ENCODE assay signal across 8 cellular contexts in genomic region chr11:36478700-36479329, GRCh38. TPM values are rescaled to one million over a fixed set of nuclear protein-coding genes. Genes with fewer than 3 reads are reported as not detected.
DNase-seq lines count a peak whose midpoint lies in the region; ATAC-seq, FAIRE-seq and TF ChIP-seq lines count a peak whose summit lies in the region.

No MANE protein-coding gene starts in this region.

- CTCF ChIA-PET in HepG2 (lab: Yijun Ruan, JAX; ENCODE audit: low intra/inter-chr PET ratio, low total read pairs): interaction anchor here (2.3 kb wide), 1 partner anchor 172 kb away, joined by 13 read pairs; no protein-coding TSS in a partner anchor

- no peaks in the 10 kb centered on the region for H3K9me2 ChIP-seq in OCI-LY1 (ENCODE audit: low read depth, low read length)

- no peaks in the 10 kb centered on the region for H4K20me1 ChIP-seq in OCI-LY1 (ENCODE audit: insufficient read depth, low read length)
- H4K20me1 ChIP-seq in HepG2 (ENCODE audit: insufficient read depth, low read length): no peaks in the 10 kb centered on the region

- H3K79me2 ChIP-seq in OCI-LY1 (ENCODE audit: insufficient read depth, low read length) (no peaks in the 10 kb centered on the region), HepG2 (ENCODE audit: insufficient read depth, low read length) (no peaks in the 10 kb centered on the region)

- H3K27ac ChIP-seq in HL-60 (replicated peaks) (no peak overlapping the region), OCI-LY1 (ENCODE audit: low read depth, low read length, poor library complexity, severe bottlenecking) (no peak overlapping the region), HepG2 (ENCODE audit: extremely low read length, insufficient read depth, low read length) (no peak overlapping the region)

- no peak for TF ChIP-seq RAD21 in HepG2 (CRISPR knock-in tag; IDR thresholded peaks at IDR 0.05)

- H3K4me1 ChIP-seq in OCI-LY1 (ENCODE audit: insufficient read depth, low read length, severe bottlenecking) (no peaks in the 10 kb centered on the region), HepG2 (ENCODE audit: insufficient read depth, low read length) (no peaks in the 10 kb centered on the region)

- TF ChIP-seq CTCF in HL-60 (IDR thresholded peaks at IDR 0.05; ENCODE audit: insufficient read depth, low read length) (peak; percentile 25), OCI-LY1 (IDR thresholded peaks at IDR 0.05; ENCODE audit: low read length) (peak; percentile 53), HepG2 (CRISPR knock-in tag; IDR thresholded peaks at IDR 0.05) (peak; percentile 61)

- no TSS peak for BruUV-seq in HepG2 (replicated peaks; lab: Mats Ljungman, UMichigan)

- no peaks in the 10 kb centered on the region for H3F3A ChIP-seq in OCI-LY1 (ENCODE audit: insufficient read depth, low read length)

- H3K36me3 ChIP-seq in OCI-LY1 (ENCODE audit: insufficient read depth, low read length) (no peaks in the 10 kb centered on the region; the same call in 1 of the 2 replicates), HepG2 (replicated peaks in 1 of 2; ENCODE audit: control insufficient read depth in 1 of 2, insufficient read depth in 2 of 2, low read length in 2 of 2) (no peaks in the 10 kb centered on the region)

- DNase-seq in DMS53 (lab: John Stamatoyannopoulos, UW) (peak; percentile 72), HL-60 (ENCODE audit: low read depth in 1 of 2, low spot score in 1 of 2) (peak in 1 of 2 experiments; percentile 43), HepG2 (ENCODE audit: low spot score) (peak; percentile 39), epidermal melanocyte (ENCODE audit: insufficient read length, low spot score) (no peak), GM19240 (ENCODE audit: insufficient read length, low spot score) (no peak)
- DNase-seq in central memory CD4-positive, alpha-beta T cell: peak; percentile 21
- no peak for DNase-seq in stimulated activated CD4-positive, alpha-beta T cell treated with anti-CD3 and anti-CD28 coated beads, Interleukin-12 subunit alpha, Interleukin-12 subunit beta, amount 100 ng/mL, for 4 hours

- POLR2A ChIA-PET in HepG2 (lab: Yijun Ruan, JAX): interaction anchor here (1.3 kb wide), 1 partner anchor 14 kb away, joined by 3 read pairs; no protein-coding TSS in a partner anchor

- H3K4me2 ChIP-seq in OCI-LY1 (ENCODE audit: low read length) (no peak overlapping the region), HepG2 (ENCODE audit: low read depth, low read length) (no peak overlapping the region)

- in situ Hi-C loops in HepG2 (cut with HindIII; ENCODE audit: extremely low pct_ligation_motif_present, low pct_unique_long_range_greater_than_20kb): loop anchor here (10.0 to 25.0 kb wide), 2 partner anchors 174 to 867 kb away; partner anchors contain the start of gene FJX1

- H2AFZ ChIP-seq in OCI-LY1 (ENCODE audit: low read length) (no peak overlapping the region), HepG2 (ENCODE audit: low read length) (no peak overlapping the region)

- peak; percentile 76 for ATAC-seq in HepG2

- H3K9ac ChIP-seq in OCI-LY1 (ENCODE audit: low read length) (no peak overlapping the region), HepG2 (ENCODE audit: insufficient read depth, low read depth, low read length) (no peak overlapping the region)

- TF ChIP-seq EP300 in HepG2 (IDR thresholded peaks at IDR 0.05; ENCODE audit: low read depth in 2 of 2, low read length in 2 of 2) (no peak), HepG2 (CRISPR knock-in tag; IDR thresholded peaks at IDR 0.05; ENCODE audit: borderline replicate concordance) (no peak)

- H3K27me3 ChIP-seq in HL-60 (ENCODE audit: insufficient read depth, poor library complexity, severe bottlenecking): no peaks in the 10 kb centered on the region
- no peaks in the 10 kb centered on the region for H3K27me3 ChIP-seq in OCI-LY1 (ENCODE audit: insufficient read depth, low read length)
- H3K27me3 ChIP-seq in HepG2 (ENCODE audit: control insufficient read depth in 1 of 2, insufficient read depth in 2 of 2, low read length in 2 of 2): no peaks in the 10 kb centered on the region

- intact Hi-C loops in HepG2 (cut with micrococcal nuclease; ENCODE audit: unreplicated experiment): loop anchor here (1.0 to 5.0 kb wide), 3 partner anchors 172 to 437 kb away; no protein-coding TSS in a partner anchor

- 49% methylated on average over 2 of the region's 2 CpGs for WGBS in HepG2 (ENCODE audit: low lambda C conversion rate)

- H3K9me3 ChIP-seq in OCI-LY1 (ENCODE audit: low read length): no peaks in the 10 kb centered on the region
- no peaks in the 10 kb centered on the region for H3K9me3 ChIP-seq in HepG2 (ENCODE audit: low read length)

- TF ChIP-seq POLR2A in HepG2 (IDR thresholded peaks at IDR 0.05; ENCODE audit: insufficient read depth in 1 of 2, low read depth in 2 of 2, low read length in 2 of 2): no peak

- peak; percentile 12 for FAIRE-seq in HepG2 (lab: Jason Lieb, UNC)

- no peak overlapping the region for H3K4me3 ChIP-seq in HL-60 (replicated peaks; ENCODE audit: insufficient read depth, low read length)
- no peak overlapping the region for H3K4me3 ChIP-seq in OCI-LY1 (ENCODE audit: low read depth, low read length, poor library complexity, severe bottlenecking)
- H3K4me3 ChIP-seq in HepG2 (replicated peaks in 1 of 3; ENCODE audit: insufficient read depth in 1 of 3, low read depth in 2 of 3, low read length in 3 of 3): no peak overlapping the region

TF ChIP-seq in HepG2, 621 proteins besides CTCF, POLR2A, EP300 and RAD21:
- TF ChIP-seq SMC3 (IDR thresholded peaks at IDR 0.05; ENCODE audit: low read length): peak; percentile 19; the same call in 1 of the 2 replicates
- no peak for TF ChIP-seq MEIS2 (CRISPR knock-in tag; IDR thresholded peaks at IDR 0.05)
- TF ChIP-seq STAG1 (CRISPR knock-in tag; IDR thresholded peaks at IDR 0.05): peak; percentile 76

RNA-seq across cellular contexts. Expression of gene TRAF6, which starts 31.3 kb away (rescaled TPM):
- total RNA-seq in HepG2 (2016; rRNA removed; fragmentation: Illumina TruSeq; extraction: Trizol): 5.9 and 6.5 TPM in 2 replicates
- total RNA-seq in HepG2 (2016; cell fraction: cytosol; rRNA removed; fragmentation: Illumina TruSeq; extraction: Trizol; ENCODE audit: low read depth): 0.97 and 1.5 TPM in 2 replicates
- total RNA-seq in HepG2 (2016; cell fraction: insoluble cytoplasmic fraction; rRNA removed; fragmentation: Illumina TruSeq; extraction: Trizol): 6.1 and 8.4 TPM in 2 replicates
- total RNA-seq in HepG2 (2016; cell fraction: membrane; rRNA removed; fragmentation: Illumina TruSeq; extraction: Trizol): 2.9 and 3.1 TPM in 2 replicates
- total RNA-seq in HepG2 (2016; cell fraction: nucleus; rRNA removed; fragmentation: Illumina TruSeq; extraction: Trizol): 7.3 and 7.7 TPM in 2 replicates
- polyA plus RNA-seq in HepG2 (2011; rRNA removed): 3.3 and 3.8 TPM in 2 replicates
- polyA plus RNA-seq in HepG2 (2011; cell fraction: cytosol; rRNA removed): 1.7 and 3.2 TPM in 2 replicates
- polyA plus RNA-seq in HepG2 (2011; cell fraction: nucleus; rRNA removed): 3.8 and 4.1 TPM in 2 replicates
- 3.3 and 3.7 TPM in 2 replicates for polyA plus RNA-seq in HepG2 (2012)
- polyA plus RNA-seq in HepG2 (2016; cell fraction: cytosol; fragmentation: Illumina TruSeq; extraction: Trizol; ENCODE audit: low read depth): 0.31 and 0.53 TPM in 2 replicates
- polyA plus RNA-seq in HepG2 (2016; cell fraction: insoluble cytoplasmic fraction; fragmentation: Illumina TruSeq; extraction: Trizol; ENCODE audit: low read depth): 5.9 and 6.0 TPM in 2 replicates
- 0.86 and 0.92 TPM in 2 replicates for polyA plus RNA-seq in HepG2 (2016; cell fraction: membrane; fragmentation: Illumina TruSeq; extraction: Trizol; ENCODE audit: low read depth)
- polyA plus RNA-seq in HepG2 (2016; cell fraction: nucleus; fragmentation: Illumina TruSeq; extraction: Trizol; ENCODE audit: insufficient read depth, low read depth): 7.2 and 8.1 TPM in 2 replicates
- polyA minus RNA-seq in HepG2 (2011; rRNA and poly(A)+ RNA removed; ENCODE audit: low replicate concordance): 6.7 and 13.1 TPM in 2 replicates
- polyA minus RNA-seq in HepG2 (2011; cell fraction: cytosol; rRNA and poly(A)+ RNA removed): 2.2 and 4.3 TPM in 2 replicates
- polyA minus RNA-seq in HepG2 (2011; cell fraction: nucleus; rRNA and poly(A)+ RNA removed): 15.3 and 18.3 TPM in 2 replicates

Comparison
In these comparisons a context has a peak if more than half of its experiments do, and no peak if none do; other contexts are left out.
1. DNase-seq: peak in DMS53 (single experiment), central memory CD4-positive, alpha-beta T cell (single experiment) and HepG2 (single experiment); none in epidermal melanocyte (single experiment), GM19240 (single experiment) and stimulated activated CD4-positive, alpha-beta T cell treated with anti-CD3 and anti-CD28 coated beads, Interleukin-12 subunit alpha, Interleukin-12 subunit beta, amount 100 ng/mL, for 4 hours (single experiment).
2. Peak in every context shown above with its lines, with median percentiles within 50 percentile points of each other: CTCF ChIP-seq.